In the genomic region with DNA sequence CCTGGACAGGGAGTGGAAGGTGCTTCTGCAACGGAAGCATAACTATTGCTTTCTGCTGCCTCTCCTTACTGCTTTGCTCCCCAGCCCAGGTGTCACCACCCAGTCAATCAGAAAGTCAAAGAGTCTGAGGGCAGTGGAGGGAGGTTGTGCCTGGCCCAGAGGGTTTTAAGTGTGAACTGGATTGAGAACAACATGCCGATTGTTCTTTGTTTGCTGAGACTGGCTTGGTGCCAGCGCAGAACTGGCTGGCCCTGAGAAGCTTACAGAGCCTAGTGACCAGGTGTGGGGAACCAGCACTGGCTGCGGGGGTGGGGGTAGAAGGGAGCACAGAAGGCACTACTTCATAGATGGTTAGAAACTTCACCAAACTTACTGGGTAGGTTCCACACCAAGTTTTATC, we compare ENCODE assay signal across 11 cellular contexts. TPM values are rescaled to one million over a fixed set of nuclear protein-coding genes. Genes with fewer than 3 reads are reported as not detected.
DNase-seq lines count a peak whose midpoint lies in the region; ATAC-seq lines count a peak whose summit lies in the region.
"Had no signal": no experiment of that assay in that cellular context is flagged by ENCODE, and none has a peak within 500 bp of the region (broad histone marks: within the 10 kb centered on the region; RNA-seq: fewer than 3 reads in every experiment).

No MANE protein-coding gene starts in this region.

- in situ Hi-C loops in T47D (cut with HindIII; ENCODE audit: low pct_unique_long_range_greater_than_20kb, low sequenced_read_pairs) = no loop called here

- H3K36me3 Mint-ChIP-seq in activated naive CD4-positive, alpha-beta T cell treated with anti-CD3 and anti-CD28 coated beads, Interleukin-2, amount 50 U/mL, for 72 hours = peaks cover 14 to 25% of the 10 kb centered on the region in 2 donors

- ATAC-seq in GM21825 (IDR thresholded peaks at IDR 0.05; ENCODE audit: unreplicated experiment) (no peak), HG03439 (IDR thresholded peaks at IDR 0.05; ENCODE audit: unreplicated experiment) (no peak)
- ATAC-seq in activated naive CD4-positive, alpha-beta T cell treated with anti-CD3 and anti-CD28 coated beads, Interleukin-2, amount 50 U/mL, for 72 hours = no peak

- H3K9me3 Mint-ChIP-seq in activated naive CD4-positive, alpha-beta T cell treated with anti-CD3 and anti-CD28 coated beads, Interleukin-2, amount 50 U/mL, for 72 hours = peaks cover 12 to 15% of the 10 kb centered on the region in 2 donors

- H3K27ac Mint-ChIP-seq in activated naive CD4-positive, alpha-beta T cell treated with anti-CD3 and anti-CD28 coated beads, Interleukin-2, amount 50 U/mL, for 72 hours = no peak overlapping the region
- H3K27ac Mint-ChIP-seq: B cell; dendritic cell treated with granulocyte-macrophage colony-stimulating factor and Interleukin-4, amounts not matched to agents 40 ng/mL and 50 ng/mL, for 4 days had no signal

- DNase-seq in COR-L47 (lab: John Stamatoyannopoulos, UW) (peak; percentile 58), NCI-H2029 treated with DMSO at 0.1 percent for 48 hours (lab: John Stamatoyannopoulos, UW) (peak; percentile 77), T47D (ENCODE audit: low read depth in 1 of 2, low spot score in 1 of 2) (peak; percentile 13 to 77), middle frontal gyrus (ENCODE audit: extremely low spot score, low spot score) (peak; percentile 50)
- DNase-seq in activated naive CD4-positive, alpha-beta T cell treated with anti-CD3 and anti-CD28 coated beads, Interleukin-2, amount 50 U/mL, for 72 hours (ENCODE audit: low spot score in 2 of 2) = no peak
- DNase-seq in stimulated activated CD4-positive, alpha-beta T cell treated with anti-CD3 and anti-CD28 coated beads, Interleukin-2, amount 100 ng/mL, for 48 hours = no peak
- DNase-seq: SW 1271 had no signal

RNA-seq across cellular contexts. Expression of a gene that starts 31.1 kb away (rescaled TPM):
- total RNA-seq in activated naive CD4-positive, alpha-beta T cell treated with anti-CD3 and anti-CD28 coated beads, Interleukin-2, amount 50 U/mL, for 72 hours = 10 to 100 TPM in 1 of 2 donors, 1 to 10 TPM in 1; 6.3 to 12.5 TPM

Comparison
In these comparisons a context has a peak if more than half of its experiments do, and no peak if none do; other contexts are left out.
1. DNase-seq: peak in COR-L47 (single experiment), NCI-H2029 treated with DMSO at 0.1 percent for 48 hours (single experiment), T47D (2 of 2) and middle frontal gyrus (single experiment); none in activated naive CD4-positive, alpha-beta T cell treated with anti-CD3 and anti-CD28 coated beads, Interleukin-2, amount 50 U/mL, for 72 hours (0 of 2) and stimulated activated CD4-positive, alpha-beta T cell treated with anti-CD3 and anti-CD28 coated beads, Interleukin-2, amount 100 ng/mL, for 48 hours (0 of 2).